ENCODE assay signal across 1 cellular context in genomic region chr2:159130302-159130701, GRCh38.
A peak's percentile ranks its signal among the peaks of the same experiment; 100 is the strongest.
TF ChIP-seq lines count a peak whose summit lies in the region.

No MANE protein-coding gene starts in this region.

TF ChIP-seq in K562, 482 proteins besides CTCF, POLR2A, EP300 and RAD21 (continued from another document and continues in another):
- TF ChIP-seq CHD7 (IDR thresholded peaks at IDR 0.05; ENCODE audit: low read depth, low read length) (no peak), MNT (conservative IDR thresholded peaks at IDR 0.05) (peak in 1 of 2 experiments; percentile 14; a peak in 1 of 4 replicates), SMAD2 (IDR thresholded peaks at IDR 0.05; ENCODE audit: low read depth, low read length) (no peak), FOXA3 (CRISPR knock-in tag; conservative IDR thresholded peaks at IDR 0.05 in 1 of 2, IDR thresholded peaks at IDR 0.05 in 1 of 2) (no peak), PHF20 (IDR thresholded peaks at IDR 0.05; ENCODE audit: partially characterized antibody) (no peak), ZNF436 (CRISPR knock-in tag; IDR thresholded peaks at IDR 0.05) (no peak), ILF3 (IDR thresholded peaks at IDR 0.05; ENCODE audit: borderline replicate concordance) (no peak), MBD1 (CRISPR knock-in tag; IDR thresholded peaks at IDR 0.05) (no peak), ZNF134 (CRISPR knock-in tag; conservative IDR thresholded peaks at IDR 0.05) (0 out of 2 replicates have a peak, but pooled peaks have one; percentile 20), ZNF146 (CRISPR knock-in tag; IDR thresholded peaks at IDR 0.05; ENCODE audit: unreplicated experiment) (no peak), ARID2 (IDR thresholded peaks at IDR 0.05) (no peak), ATF2 (CRISPR knock-in tag; IDR thresholded peaks at IDR 0.05) (no peak), MITF (IDR thresholded peaks at IDR 0.05) (no peak), TARDBP (IDR thresholded peaks at IDR 0.05) (no peak), ZEB2 (IDR thresholded peaks at IDR 0.05) (peak; percentile 82), NEUROD1 (IDR thresholded peaks at IDR 0.05; ENCODE audit: borderline replicate concordance, low read depth, low read length, partially characterized antibody) (peak; percentile 42), HINFP (tag; conservative IDR thresholded peaks at IDR 0.05; ENCODE audit: low read depth) (no peak), NBN (IDR thresholded peaks at IDR 0.05; ENCODE audit: low read depth) (peak; percentile 62; the same call in 1 of the 2 replicates), ZNF384 (IDR thresholded peaks at IDR 0.05; ENCODE audit: low read depth, low read length) (no peak), ZNF212 (CRISPR knock-in tag; IDR thresholded peaks at IDR 0.05) (no peak), ZNF449 (CRISPR knock-in tag; IDR thresholded peaks at IDR 0.05) (no peak), IFI16 (CRISPR knock-in tag; IDR thresholded peaks at IDR 0.05) (no peak), ZNF668 (CRISPR knock-in tag; IDR thresholded peaks at IDR 0.05) (no peak), ZNF217 (CRISPR knock-in tag; IDR thresholded peaks at IDR 0.05) (no peak), RBFOX2 (IDR thresholded peaks at IDR 0.05; ENCODE audit: low read depth, low read length) (no peak), PKNOX1 (IDR thresholded peaks at IDR 0.05) (peak; percentile 82), L3MBTL2 (IDR thresholded peaks at IDR 0.05) (no peak), CHAMP1 (IDR thresholded peaks at IDR 0.05) (no peak), KAT7 (CRISPR knock-in tag; IDR thresholded peaks at IDR 0.05; ENCODE audit: borderline replicate concordance) (no peak), FOXM1 (IDR thresholded peaks at IDR 0.05; ENCODE audit: low read depth) (peak; percentile 71; the same call in 1 of the 2 replicates), FOXM1 (CRISPR knock-in tag; IDR thresholded peaks at IDR 0.05; ENCODE audit: low read depth) (no peak)
